In genomic region chr2:168137510-168138180, GRCh38 we compare ENCODE assay signal across 12 cellular contexts.
DNase-seq lines count a peak whose midpoint lies in the region; ATAC-seq and TF ChIP-seq lines count a peak whose summit lies in the region.
"Had no signal": no experiment of that assay in that cellular context is flagged by ENCODE, and none has a peak within 500 bp of the region (broad histone marks: within the 10 kb centered on the region; RNA-seq: fewer than 3 reads in every experiment).

No MANE protein-coding gene starts in this region.

- H2AK5ac ChIP-seq in H9 (ENCODE audit: insufficient read length, low read length), result no peak overlapping the region

- H4K5ac ChIP-seq in H9 (ENCODE audit: insufficient read length, low read depth, low read length), result no peak overlapping the region

- no peaks in the 10 kb centered on the region for H3K79me2 ChIP-seq in H9 (ENCODE audit: insufficient read depth, low read length)

- H4K20me1 ChIP-seq in H9 (ENCODE audit: control insufficient read depth, insufficient read depth, insufficient read length), result no peaks in the 10 kb centered on the region

- CTCF ChIA-PET in CD4-positive, alpha-beta memory T cell (lab: Charles Lee; ENCODE audit: partially characterized antibody), result interaction anchor here (1.0 to 3.9 kb wide), 6 partner anchors 18 to 772 kb away, joined by 3 to 52 read pairs (median 3); no protein-coding TSS in a partner anchor

- H3K4me1 ChIP-seq in CD4-positive, alpha-beta memory T cell (ENCODE audit: insufficient read depth, low read length), result no peaks in the 10 kb centered on the region
- H3K4me1 ChIP-seq in H9 (ENCODE audit: insufficient read depth, low read length) (peaks cover 9% of the 10 kb centered on the region), mucosa of descending colon (ENCODE audit: low read depth) (no peaks in the 10 kb centered on the region), thyroid gland (no peaks in the 10 kb centered on the region)
- H3K4me1 ChIP-seq: parathyroid adenoma had no signal

- H4K91ac ChIP-seq in H9 (ENCODE audit: insufficient read length, low read depth, low read length), result no peak overlapping the region

- H3K14ac ChIP-seq in H9 (ENCODE audit: insufficient read depth, low read length), result no peak overlapping the region

- no peak for DNase-seq in CD4-positive, alpha-beta memory T cell
- DNase-seq in H9 (no peak), mucosa of descending colon (no peak), thyroid gland (no peak), SIG-M5 treated with dmso at 0.1 percent for 504 hours (lab: John Stamatoyannopoulos, UW; ENCODE audit: unreplicated experiment) (no peak), epidermal melanocyte (ENCODE audit: insufficient read length, low spot score) (no peak)
- no peak for DNase-seq in activated naive CD8-positive, alpha-beta T cell treated with anti-CD3 and anti-CD28 coated beads for 36 hours
- no peak for DNase-seq in effector CD8-positive, alpha-beta T cell (lab: John Stamatoyannopoulos, UW)
- DNase-seq: activated CD8-positive, alpha-beta memory T cell treated with anti-CD3 and anti-CD28 coated beads for 24 hours; hypothalamus; NCI-H1694 had no signal

- H3K4me1 Mint-ChIP-seq in CD4-positive, alpha-beta memory T cell, result peaks cover 8 to 22% (median 16%) of the 10 kb centered on the region in 4 donors
- H3K4me1 Mint-ChIP-seq in H9, result peaks cover 23 to 26% of the 10 kb centered on the region in 2 experiments
- peaks cover 6% of the 10 kb centered on the region for H3K4me1 Mint-ChIP-seq in activated naive CD8-positive, alpha-beta T cell treated with anti-CD3 and anti-CD28 coated beads for 36 hours

- H3K23ac ChIP-seq in H9 (ENCODE audit: insufficient read length, low read depth, low read length), result no peak overlapping the region

- H2BK120ac ChIP-seq in H9 (ENCODE audit: low read depth, low read length, poor library complexity, severe bottlenecking), result no peak overlapping the region

- no peak overlapping the region for H2BK12ac ChIP-seq in H9 (ENCODE audit: insufficient read length, low read depth, low read length)

- H3K4me3 ChIP-seq in CD4-positive, alpha-beta memory T cell (ENCODE audit: low read length in 2 of 2), result no peak overlapping the region
- H3K4me3 ChIP-seq in mucosa of descending colon (no peak overlapping the region), thyroid gland (replicated peaks in 1 of 3) (no peak overlapping the region)

- no peak overlapping the region for H2BK20ac ChIP-seq in H9 (ENCODE audit: low read depth, low read length, poor library complexity, severe bottlenecking)

- H3K27me3 Mint-ChIP-seq in CD4-positive, alpha-beta memory T cell, result no peaks in the 10 kb centered on the region
- H3K27me3 Mint-ChIP-seq in H9 (ENCODE audit: low read depth), result no peaks in the 10 kb centered on the region
- no peaks in the 10 kb centered on the region for H3K27me3 Mint-ChIP-seq in activated naive CD8-positive, alpha-beta T cell treated with anti-CD3 and anti-CD28 coated beads for 36 hours

- H2BK15ac ChIP-seq in H9 (ENCODE audit: low read depth, low read length), result no peak overlapping the region

- H3K23me2 ChIP-seq in H9 (ENCODE audit: insufficient read length, low read depth, low read length, poor library complexity, severe bottlenecking), result no peaks in the 10 kb centered on the region

- no peaks in the 10 kb centered on the region for H3K27me3 ChIP-seq in CD4-positive, alpha-beta memory T cell (ENCODE audit: insufficient read depth, low read length)
- no peaks in the 10 kb centered on the region for H3K27me3 ChIP-seq in H9 (ENCODE audit: insufficient read depth, low read length)
- no peaks in the 10 kb centered on the region for H3K27me3 ChIP-seq in thyroid gland

- ATAC-seq in mucosa of descending colon, result peak; percentile 70

- no peaks in the 10 kb centered on the region for H3K9me3 Mint-ChIP-seq in CD4-positive, alpha-beta memory T cell
- no peaks in the 10 kb centered on the region for H3K9me3 Mint-ChIP-seq in H9
- no peaks in the 10 kb centered on the region for H3K9me3 Mint-ChIP-seq in activated naive CD8-positive, alpha-beta T cell treated with anti-CD3 and anti-CD28 coated beads for 36 hours

- H3K56ac ChIP-seq in H9 (ENCODE audit: insufficient read length, low read depth, low read length), result no peak overlapping the region

- H3K27ac Mint-ChIP-seq in CD4-positive, alpha-beta memory T cell, result peak overlapping the region; percentile 20 to 73 (median 43)
- H3K27ac Mint-ChIP-seq in H9, result peak overlapping the region; percentile 1 to 89 (median 56); a peak in 5 of 7 replicates
- H3K27ac Mint-ChIP-seq in activated naive CD8-positive, alpha-beta T cell treated with anti-CD3 and anti-CD28 coated beads for 36 hours, result peak overlapping the region; percentile 49

- H3K4me3 Mint-ChIP-seq in CD4-positive, alpha-beta memory T cell, result no peak overlapping the region
- H3K4me3 Mint-ChIP-seq in H9, result no peak overlapping the region
- no peak overlapping the region for H3K4me3 Mint-ChIP-seq in activated naive CD8-positive, alpha-beta T cell treated with anti-CD3 and anti-CD28 coated beads for 36 hours

- peaks cover 9% of the 10 kb centered on the region for H3K36me3 ChIP-seq in CD4-positive, alpha-beta memory T cell (ENCODE audit: insufficient read depth, low read length)
- H3K36me3 ChIP-seq in mucosa of descending colon (ENCODE audit: low read depth) (no peaks in the 10 kb centered on the region), thyroid gland (no peaks in the 10 kb centered on the region)

- H3T11ph ChIP-seq in H9 (ENCODE audit: low read length), result no peak overlapping the region

- H3K9ac ChIP-seq in H9 (ENCODE audit: extremely low read depth, insufficient read length, low read length), result no peak overlapping the region
- H3K9ac ChIP-seq: parathyroid adenoma had no signal

- no peak overlapping the region for H3K4me2 ChIP-seq in H9 (ENCODE audit: insufficient read depth, insufficient read length, low read length)

- no peak overlapping the region for H3K27ac ChIP-seq in CD4-positive, alpha-beta memory T cell (ENCODE audit: low read depth, low read length)
- peak overlapping the region; percentile 42 for H3K27ac ChIP-seq in H9 (ENCODE audit: insufficient read length, low read depth, low read length)
- no peak overlapping the region for H3K27ac ChIP-seq in thyroid gland
- H3K27ac ChIP-seq: parathyroid adenoma had no signal

- no peak overlapping the region for H3K18ac ChIP-seq in H9 (ENCODE audit: insufficient read length, low read depth, low read length)

- H3K9me3 ChIP-seq in CD4-positive, alpha-beta memory T cell (ENCODE audit: control insufficient read depth in 1 of 2, low read length in 2 of 2), result no peaks in the 10 kb centered on the region
- H3K9me3 ChIP-seq in H9 (ENCODE audit: control insufficient read depth, low read depth, low read length), result no peaks in the 10 kb centered on the region
- no peaks in the 10 kb centered on the region for H3K9me3 ChIP-seq in mucosa of descending colon
- H3K9me3 ChIP-seq in thyroid gland, result no peaks in the 10 kb centered on the region

- H2BK5ac ChIP-seq in H9 (ENCODE audit: insufficient read length, low read length), result no peak overlapping the region

- no peak overlapping the region for H4K8ac ChIP-seq in H9 (replicated peaks; ENCODE audit: insufficient read length, low read depth, low read length)

- TF ChIP-seq POLR2A in thyroid gland (IDR thresholded peaks at IDR 0.05), result no peak

- no peak overlapping the region for H2AFZ ChIP-seq in H9 (ENCODE audit: low read length)
- H2AFZ ChIP-seq: parathyroid adenoma had no signal

- WGBS in H9 (ENCODE audit: extremely low coverage, insufficient read length, low lambda C conversion rate), result no CpG with 5 or more reads among the region's 3 CpGs
- WGBS in thyroid gland, 2 donors, result 93% methylated on average over 3 of the region's 3 CpGs

- TF ChIP-seq CTCF in H9 (conservative IDR thresholded peaks at IDR 0.05), result no peak
- TF ChIP-seq CTCF in mucosa of descending colon (IDR thresholded peaks at IDR 0.05), result no peak
- TF ChIP-seq CTCF in thyroid gland (IDR thresholded peaks at IDR 0.05), result no peak

- no peak overlapping the region for H3K4ac ChIP-seq in H9 (ENCODE audit: low read depth, low read length)

- H3K79me1 ChIP-seq in H9 (ENCODE audit: insufficient read depth, low read depth, low read length, poor library complexity, severe bottlenecking), result no peaks in the 10 kb centered on the region

- POLR2A ChIA-PET in CD4-positive, alpha-beta memory T cell (lab: Charles Lee; ENCODE audit: partially characterized antibody), result no interaction called here

- intact Hi-C loops in CD4-positive, alpha-beta memory T cell (cut with micrococcal nuclease), result loop anchor here (2.0 kb wide), 1 partner anchor 107 kb away; no protein-coding TSS in a partner anchor
- intact Hi-C loops in mucosa of descending colon (cut with DNase I, micrococcal nuclease), result loop anchor here in 1 of 2 donors (10.0 kb wide), 1 partner anchor 197 kb away; no protein-coding TSS in a partner anchor
- intact Hi-C loops in thyroid gland (cut with DNase I), result no loop called here

- peaks cover 33 to 48% of the 10 kb centered on the region in 2 donors for H3K36me3 Mint-ChIP-seq in CD4-positive, alpha-beta memory T cell
- H3K36me3 Mint-ChIP-seq in H9 (ENCODE audit: insufficient read depth in 1 of 3, low read depth in 3 of 3), result peaks cover 0 to 4% (median 0%) of the 10 kb centered on the region in 3 experiments; a peak in 1 of 7 replicates
- H3K36me3 Mint-ChIP-seq in activated naive CD8-positive, alpha-beta T cell treated with anti-CD3 and anti-CD28 coated beads for 36 hours, result peaks cover 8% of the 10 kb centered on the region
